7 cellular contexts compared by ENCODE assay signal in the genomic region with DNA sequence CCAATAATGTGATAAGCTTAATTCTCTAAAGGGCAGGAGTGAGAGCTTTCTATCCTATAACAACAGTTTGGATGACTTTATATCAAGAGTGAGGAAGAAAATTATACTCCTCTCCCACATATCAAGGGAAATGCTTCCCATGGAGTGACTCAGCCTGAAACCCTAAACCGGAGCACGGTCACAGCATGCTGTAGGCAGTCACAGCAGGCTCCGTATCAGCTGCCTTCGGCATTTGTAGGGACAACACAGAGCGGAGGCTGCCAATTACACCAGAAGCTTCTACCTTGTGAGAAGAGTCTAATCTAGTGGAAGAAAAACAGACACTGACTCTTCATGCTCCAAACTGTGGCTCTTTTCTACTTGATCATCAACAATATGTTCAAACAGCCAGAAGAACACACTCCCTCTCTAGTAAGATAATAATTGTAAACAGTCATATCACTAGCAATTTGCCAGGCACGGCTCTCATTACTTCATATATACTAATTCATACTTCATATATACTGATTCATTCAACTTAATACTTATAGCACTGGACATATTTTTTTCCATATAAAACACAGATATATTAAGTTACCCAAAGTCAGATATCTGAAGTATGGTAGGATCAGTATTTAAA.
DNase-seq lines count a peak whose midpoint lies in the region; ATAC-seq and TF ChIP-seq lines count a peak whose summit lies in the region.

No MANE protein-coding gene starts in this region.

- ATAC-seq in activated T-cell treated with anti-CD3 and anti-CD28 coated beads, Interleukin-2, amount 50 U/mL, for 72 hours (replicated peaks in 1 of 2), result no peak

- TF ChIP-seq POLR2A in uterus (IDR thresholded peaks at IDR 0.05), result no peak

- H3K27me3 ChIP-seq in SK-N-SH (ENCODE audit: insufficient read depth) (no peaks in the 10 kb centered on the region), left ventricle myocardium inferior (ENCODE audit: low read depth) (no peaks in the 10 kb centered on the region), uterus (no peaks in the 10 kb centered on the region)

- peak overlapping the region; percentile 38 for H2AFZ ChIP-seq in SK-N-SH (ENCODE audit: low read depth)

- H3K4me3 Mint-ChIP-seq in activated T-cell treated with anti-CD3 and anti-CD28 coated beads, Interleukin-2, amount 50 U/mL, for 72 hours, result no peak overlapping the region

- DNase-seq in NCI-H1105 (lab: John Stamatoyannopoulos, UW) (peak; percentile 73), SK-N-SH (no peak), left ventricle myocardium inferior (peak; percentile 43), uterus (peak; percentile 23), T1000 (lab: John Stamatoyannopoulos, UW) (no peak), activated gamma-delta T cell (lab: John Stamatoyannopoulos, UW) (no peak)
- no peak for DNase-seq in activated T-cell treated with anti-CD3 and anti-CD28 coated beads, Interleukin-2, amount 50 U/mL, for 72 hours

- intact Hi-C loops in left ventricle myocardium inferior (cut with micrococcal nuclease) (no loop called here), uterus (cut with DNase I; ENCODE audit: low total_unique reads) (no loop called here)

- H3K4me1 Mint-ChIP-seq in activated T-cell treated with anti-CD3 and anti-CD28 coated beads, Interleukin-2, amount 50 U/mL, for 72 hours (ENCODE audit: low read depth), result no peaks in the 10 kb centered on the region

- peaks cover 54% of the 10 kb centered on the region for H3F3A ChIP-seq in SK-N-SH (replicated peaks; ENCODE audit: insufficient read depth)

- CTCF ChIA-PET in SK-N-SH (lab: Yijun Ruan, JAX), result interaction anchor here (1.3 to 2.0 kb wide), 2 partner anchors 14 to 18 kb away, joined by 3 to 5 read pairs; no protein-coding TSS in a partner anchor

- peaks cover 3 to 10% of the 10 kb centered on the region in 2 donors for H3K9me3 Mint-ChIP-seq in activated T-cell treated with anti-CD3 and anti-CD28 coated beads, Interleukin-2, amount 50 U/mL, for 72 hours

- TF ChIP-seq CTCF in SK-N-SH (IDR thresholded peaks at IDR 0.05), result no peak
- no peak for TF ChIP-seq CTCF in left ventricle myocardium inferior (IDR thresholded peaks at IDR 0.05; ENCODE audit: borderline replicate concordance)
- no peak for TF ChIP-seq CTCF in uterus (IDR thresholded peaks at IDR 0.05)

- H3K9me3 ChIP-seq in SK-N-SH (no peaks in the 10 kb centered on the region), left ventricle myocardium inferior (replicated peaks) (peaks cover 3% of the 10 kb centered on the region), uterus (no peaks in the 10 kb centered on the region)

- POLR2A ChIA-PET in SK-N-SH (lab: Yijun Ruan, JAX), result no interaction called here

- no peaks in the 10 kb centered on the region for H3K36me3 ChIP-seq in SK-N-SH (replicated peaks in 1 of 2; ENCODE audit: control insufficient read depth in 1 of 2, insufficient read depth in 2 of 2, low read length in 1 of 2)
- H3K36me3 ChIP-seq in left ventricle myocardium inferior, result no peaks in the 10 kb centered on the region
- H3K36me3 ChIP-seq in uterus, result no peaks in the 10 kb centered on the region

- H3K79me2 ChIP-seq in SK-N-SH (ENCODE audit: insufficient read depth), result no peaks in the 10 kb centered on the region

- H3K27ac Mint-ChIP-seq in activated T-cell treated with anti-CD3 and anti-CD28 coated beads, Interleukin-2, amount 50 U/mL, for 72 hours, result no peak overlapping the region

- H3K27ac ChIP-seq in SK-N-SH (ENCODE audit: low read depth in 2 of 2, low read length in 1 of 2) (peak overlapping the region; percentile 73 to 92), left ventricle myocardium inferior (replicated peaks) (peak overlapping the region; percentile 73), uterus (peak overlapping the region in 1 of 2 donors; percentile 18)

- H3K9ac ChIP-seq in SK-N-SH, result peak overlapping the region; percentile 65; the same call in 1 of the 2 replicates

- H4K20me1 ChIP-seq in SK-N-SH (ENCODE audit: insufficient read depth), result no peaks in the 10 kb centered on the region

- peak overlapping the region; percentile 72 for H3K4me2 ChIP-seq in SK-N-SH

- peak overlapping the region; percentile 4 to 29; a peak in 2 of 4 replicates for H3K4me3 ChIP-seq in SK-N-SH (ENCODE audit: low read depth in 2 of 2, low read length in 1 of 2)
- H3K4me3 ChIP-seq in left ventricle myocardium inferior, result no peak overlapping the region
- no peak overlapping the region for H3K4me3 ChIP-seq in uterus

- TF ChIP-seq RAD21 in SK-N-SH (IDR thresholded peaks at IDR 0.05; ENCODE audit: low read length), result no peak

- 19% methylated on average over 6 of the region's 6 CpGs for WGBS in SK-N-SH (ENCODE audit: low lambda C conversion rate)

- H3K36me3 Mint-ChIP-seq in activated T-cell treated with anti-CD3 and anti-CD28 coated beads, Interleukin-2, amount 50 U/mL, for 72 hours (ENCODE audit: insufficient read depth in 2 of 2), result no peaks in the 10 kb centered on the region

- H3K9me2 ChIP-seq in SK-N-SH, result no peaks in the 10 kb centered on the region

- peak in 1 of 2 experiments; percentile 58; a peak in 1 of 4 replicates for TF ChIP-seq EP300 in SK-N-SH (IDR thresholded peaks at IDR 0.05; ENCODE audit: borderline replicate concordance in 1 of 2, low read depth in 1 of 2, low read length in 1 of 2)

- H3K4me1 ChIP-seq in SK-N-SH (ENCODE audit: control insufficient read depth in 1 of 2, insufficient read depth in 2 of 2, low read depth in 1 of 2, low read length in 1 of 2) (peaks cover 17 to 54% of the 10 kb centered on the region in 2 experiments), left ventricle myocardium inferior (peaks cover 44% of the 10 kb centered on the region), uterus (no peaks in the 10 kb centered on the region)

- no peaks in the 10 kb centered on the region for H3K27me3 Mint-ChIP-seq in activated T-cell treated with anti-CD3 and anti-CD28 coated beads, Interleukin-2, amount 50 U/mL, for 72 hours (ENCODE audit: low read depth)

TF ChIP-seq in SK-N-SH, 30 proteins besides CTCF, POLR2A, EP300 and RAD21 (continues in another document):
- TF ChIP-seq, protein P1, sequence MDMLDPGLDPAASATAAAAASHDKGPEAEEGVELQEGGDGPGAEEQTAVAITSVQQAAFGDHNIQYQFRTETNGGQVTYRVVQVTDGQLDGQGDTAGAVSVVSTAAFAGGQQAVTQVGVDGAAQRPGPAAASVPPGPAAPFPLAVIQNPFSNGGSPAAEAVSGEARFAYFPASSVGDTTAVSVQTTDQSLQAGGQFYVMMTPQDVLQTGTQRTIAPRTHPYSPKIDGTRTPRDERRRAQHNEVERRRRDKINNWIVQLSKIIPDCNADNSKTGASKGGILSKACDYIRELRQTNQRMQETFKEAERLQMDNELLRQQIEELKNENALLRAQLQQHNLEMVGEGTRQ (IDR thresholded peaks at IDR 0.05; ENCODE audit: borderline replicate concordance, low read depth, low read length), result no peak
- TF ChIP-seq, protein P2, sequence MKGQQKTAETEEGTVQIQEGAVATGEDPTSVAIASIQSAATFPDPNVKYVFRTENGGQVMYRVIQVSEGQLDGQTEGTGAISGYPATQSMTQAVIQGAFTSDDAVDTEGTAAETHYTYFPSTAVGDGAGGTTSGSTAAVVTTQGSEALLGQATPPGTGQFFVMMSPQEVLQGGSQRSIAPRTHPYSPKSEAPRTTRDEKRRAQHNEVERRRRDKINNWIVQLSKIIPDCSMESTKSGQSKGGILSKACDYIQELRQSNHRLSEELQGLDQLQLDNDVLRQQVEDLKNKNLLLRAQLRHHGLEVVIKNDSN (IDR thresholded peaks at IDR 0.05; ENCODE audit: borderline replicate concordance, low read depth), result no peak
- TF ChIP-seq, protein P3, sequence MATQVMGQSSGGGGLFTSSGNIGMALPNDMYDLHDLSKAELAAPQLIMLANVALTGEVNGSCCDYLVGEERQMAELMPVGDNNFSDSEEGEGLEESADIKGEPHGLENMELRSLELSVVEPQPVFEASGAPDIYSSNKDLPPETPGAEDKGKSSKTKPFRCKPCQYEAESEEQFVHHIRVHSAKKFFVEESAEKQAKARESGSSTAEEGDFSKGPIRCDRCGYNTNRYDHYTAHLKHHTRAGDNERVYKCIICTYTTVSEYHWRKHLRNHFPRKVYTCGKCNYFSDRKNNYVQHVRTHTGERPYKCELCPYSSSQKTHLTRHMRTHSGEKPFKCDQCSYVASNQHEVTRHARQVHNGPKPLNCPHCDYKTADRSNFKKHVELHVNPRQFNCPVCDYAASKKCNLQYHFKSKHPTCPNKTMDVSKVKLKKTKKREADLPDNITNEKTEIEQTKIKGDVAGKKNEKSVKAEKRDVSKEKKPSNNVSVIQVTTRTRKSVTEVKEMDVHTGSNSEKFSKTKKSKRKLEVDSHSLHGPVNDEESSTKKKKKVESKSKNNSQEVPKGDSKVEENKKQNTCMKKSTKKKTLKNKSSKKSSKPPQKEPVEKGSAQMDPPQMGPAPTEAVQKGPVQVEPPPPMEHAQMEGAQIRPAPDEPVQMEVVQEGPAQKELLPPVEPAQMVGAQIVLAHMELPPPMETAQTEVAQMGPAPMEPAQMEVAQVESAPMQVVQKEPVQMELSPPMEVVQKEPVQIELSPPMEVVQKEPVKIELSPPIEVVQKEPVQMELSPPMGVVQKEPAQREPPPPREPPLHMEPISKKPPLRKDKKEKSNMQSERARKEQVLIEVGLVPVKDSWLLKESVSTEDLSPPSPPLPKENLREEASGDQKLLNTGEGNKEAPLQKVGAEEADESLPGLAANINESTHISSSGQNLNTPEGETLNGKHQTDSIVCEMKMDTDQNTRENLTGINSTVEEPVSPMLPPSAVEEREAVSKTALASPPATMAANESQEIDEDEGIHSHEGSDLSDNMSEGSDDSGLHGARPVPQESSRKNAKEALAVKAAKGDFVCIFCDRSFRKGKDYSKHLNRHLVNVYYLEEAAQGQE (IDR thresholded peaks at IDR 0.05; ENCODE audit: low read depth, low read length), result 0 out of 2 replicates have a peak, but pooled peaks have one; percentile 33
- TF ChIP-seq, protein P4, sequence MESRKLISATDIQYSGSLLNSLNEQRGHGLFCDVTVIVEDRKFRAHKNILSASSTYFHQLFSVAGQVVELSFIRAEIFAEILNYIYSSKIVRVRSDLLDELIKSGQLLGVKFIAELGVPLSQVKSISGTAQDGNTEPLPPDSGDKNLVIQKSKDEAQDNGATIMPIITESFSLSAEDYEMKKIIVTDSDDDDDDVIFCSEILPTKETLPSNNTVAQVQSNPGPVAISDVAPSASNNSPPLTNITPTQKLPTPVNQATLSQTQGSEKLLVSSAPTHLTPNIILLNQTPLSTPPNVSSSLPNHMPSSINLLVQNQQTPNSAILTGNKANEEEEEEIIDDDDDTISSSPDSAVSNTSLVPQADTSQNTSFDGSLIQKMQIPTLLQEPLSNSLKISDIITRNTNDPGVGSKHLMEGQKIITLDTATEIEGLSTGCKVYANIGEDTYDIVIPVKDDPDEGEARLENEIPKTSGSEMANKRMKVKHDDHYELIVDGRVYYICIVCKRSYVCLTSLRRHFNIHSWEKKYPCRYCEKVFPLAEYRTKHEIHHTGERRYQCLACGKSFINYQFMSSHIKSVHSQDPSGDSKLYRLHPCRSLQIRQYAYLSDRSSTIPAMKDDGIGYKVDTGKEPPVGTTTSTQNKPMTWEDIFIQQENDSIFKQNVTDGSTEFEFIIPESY (IDR thresholded peaks at IDR 0.05; ENCODE audit: borderline replicate concordance, low read depth), result peak; percentile 40; the same call in 1 of the 2 replicates
- TF ChIP-seq RXRA (IDR thresholded peaks at IDR 0.05; ENCODE audit: borderline replicate concordance, low read depth), result peak; percentile 57; the same call in 1 of the 2 replicates
- 0 out of 2 replicates have a peak, but pooled peaks have one; percentile 6 for TF ChIP-seq SMC3 (IDR thresholded peaks at IDR 0.05; ENCODE audit: low read depth, low read length)

Comparison
In these comparisons a context has a peak if more than half of its experiments do, and no peak if none do; other contexts are left out.
1. DNase-seq: peak in NCI-H1105 (single experiment), left ventricle myocardium inferior (single experiment) and uterus (2 of 2); none in SK-N-SH (single experiment), T1000 (single experiment), activated gamma-delta T cell (single experiment) and activated T-cell treated with anti-CD3 and anti-CD28 coated beads, Interleukin-2, amount 50 U/mL, for 72 hours (0 of 2).
2. H3K4me3 ChIP-seq: peak in SK-N-SH (2 of 2); none in left ventricle myocardium inferior (single experiment) and uterus (0 of 2).